1 cellular context compared by ENCODE assay signal in the genomic region with DNA sequence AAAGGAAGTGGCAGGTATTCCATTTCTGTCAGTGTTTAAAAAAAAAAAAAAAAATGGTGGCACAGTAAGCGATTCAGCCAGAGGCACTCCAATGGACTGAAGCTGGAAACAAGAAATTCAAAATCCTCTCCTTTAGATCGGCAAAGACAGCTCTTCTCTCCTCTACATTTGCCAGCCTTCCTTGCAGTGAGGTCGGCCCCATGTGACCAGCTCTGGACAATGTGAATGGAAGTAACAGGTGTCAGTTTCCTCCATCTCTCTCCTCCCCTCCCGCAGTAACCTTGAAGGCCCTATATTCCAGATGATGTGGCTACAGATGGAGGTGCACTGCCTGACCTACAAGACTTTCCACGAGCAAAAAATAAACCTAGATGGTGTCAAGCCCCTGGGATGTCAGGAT.
TF ChIP-seq lines count a peak whose summit lies in the region.

No MANE protein-coding gene starts in this region.

TF ChIP-seq in SK-N-SH, 30 proteins besides CTCF, POLR2A, EP300 and RAD21 (continued from another document):
- TF ChIP-seq, protein P1, sequence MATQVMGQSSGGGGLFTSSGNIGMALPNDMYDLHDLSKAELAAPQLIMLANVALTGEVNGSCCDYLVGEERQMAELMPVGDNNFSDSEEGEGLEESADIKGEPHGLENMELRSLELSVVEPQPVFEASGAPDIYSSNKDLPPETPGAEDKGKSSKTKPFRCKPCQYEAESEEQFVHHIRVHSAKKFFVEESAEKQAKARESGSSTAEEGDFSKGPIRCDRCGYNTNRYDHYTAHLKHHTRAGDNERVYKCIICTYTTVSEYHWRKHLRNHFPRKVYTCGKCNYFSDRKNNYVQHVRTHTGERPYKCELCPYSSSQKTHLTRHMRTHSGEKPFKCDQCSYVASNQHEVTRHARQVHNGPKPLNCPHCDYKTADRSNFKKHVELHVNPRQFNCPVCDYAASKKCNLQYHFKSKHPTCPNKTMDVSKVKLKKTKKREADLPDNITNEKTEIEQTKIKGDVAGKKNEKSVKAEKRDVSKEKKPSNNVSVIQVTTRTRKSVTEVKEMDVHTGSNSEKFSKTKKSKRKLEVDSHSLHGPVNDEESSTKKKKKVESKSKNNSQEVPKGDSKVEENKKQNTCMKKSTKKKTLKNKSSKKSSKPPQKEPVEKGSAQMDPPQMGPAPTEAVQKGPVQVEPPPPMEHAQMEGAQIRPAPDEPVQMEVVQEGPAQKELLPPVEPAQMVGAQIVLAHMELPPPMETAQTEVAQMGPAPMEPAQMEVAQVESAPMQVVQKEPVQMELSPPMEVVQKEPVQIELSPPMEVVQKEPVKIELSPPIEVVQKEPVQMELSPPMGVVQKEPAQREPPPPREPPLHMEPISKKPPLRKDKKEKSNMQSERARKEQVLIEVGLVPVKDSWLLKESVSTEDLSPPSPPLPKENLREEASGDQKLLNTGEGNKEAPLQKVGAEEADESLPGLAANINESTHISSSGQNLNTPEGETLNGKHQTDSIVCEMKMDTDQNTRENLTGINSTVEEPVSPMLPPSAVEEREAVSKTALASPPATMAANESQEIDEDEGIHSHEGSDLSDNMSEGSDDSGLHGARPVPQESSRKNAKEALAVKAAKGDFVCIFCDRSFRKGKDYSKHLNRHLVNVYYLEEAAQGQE (IDR thresholded peaks at IDR 0.05; ENCODE audit: low read depth, low read length) = no peak
- TF ChIP-seq, protein P2, sequence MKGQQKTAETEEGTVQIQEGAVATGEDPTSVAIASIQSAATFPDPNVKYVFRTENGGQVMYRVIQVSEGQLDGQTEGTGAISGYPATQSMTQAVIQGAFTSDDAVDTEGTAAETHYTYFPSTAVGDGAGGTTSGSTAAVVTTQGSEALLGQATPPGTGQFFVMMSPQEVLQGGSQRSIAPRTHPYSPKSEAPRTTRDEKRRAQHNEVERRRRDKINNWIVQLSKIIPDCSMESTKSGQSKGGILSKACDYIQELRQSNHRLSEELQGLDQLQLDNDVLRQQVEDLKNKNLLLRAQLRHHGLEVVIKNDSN (IDR thresholded peaks at IDR 0.05; ENCODE audit: borderline replicate concordance, low read depth) = peak; percentile 84
